ENCODE assay signal across 2 cellular contexts in genomic region chr9:128637656-128638055, GRCh38.
TF ChIP-seq lines count a peak whose summit lies in the region.

No MANE protein-coding gene starts in this region.

TF ChIP-seq in HCT116, 20 proteins besides CTCF, POLR2A, EP300 and RAD21:
- no peak for TF ChIP-seq EZH2 (IDR thresholded peaks at IDR 0.05)
- TF ChIP-seq JUND (IDR thresholded peaks at IDR 0.05) = no peak
- TF ChIP-seq YY1 (IDR thresholded peaks at IDR 0.05; ENCODE audit: extremely low read depth, insufficient replicate concordance, low read depth, low read length) = no peak
- TF ChIP-seq ZBTB33 (IDR thresholded peaks at IDR 0.05; ENCODE audit: extremely low read depth, insufficient replicate concordance, low read length) = no peak
- TF ChIP-seq POLR2AphosphoS5 (IDR thresholded peaks at IDR 0.05; ENCODE audit: low read depth, low read length) = no peak
- TF ChIP-seq FOSL1 (IDR thresholded peaks at IDR 0.05; ENCODE audit: low read depth) = no peak
- no peak for TF ChIP-seq ELF1 (IDR thresholded peaks at IDR 0.05; ENCODE audit: borderline replicate concordance, low read depth)

TF ChIP-seq in HepG2, 621 proteins besides CTCF, POLR2A, EP300 and RAD21:
- TF ChIP-seq, protein P1, sequence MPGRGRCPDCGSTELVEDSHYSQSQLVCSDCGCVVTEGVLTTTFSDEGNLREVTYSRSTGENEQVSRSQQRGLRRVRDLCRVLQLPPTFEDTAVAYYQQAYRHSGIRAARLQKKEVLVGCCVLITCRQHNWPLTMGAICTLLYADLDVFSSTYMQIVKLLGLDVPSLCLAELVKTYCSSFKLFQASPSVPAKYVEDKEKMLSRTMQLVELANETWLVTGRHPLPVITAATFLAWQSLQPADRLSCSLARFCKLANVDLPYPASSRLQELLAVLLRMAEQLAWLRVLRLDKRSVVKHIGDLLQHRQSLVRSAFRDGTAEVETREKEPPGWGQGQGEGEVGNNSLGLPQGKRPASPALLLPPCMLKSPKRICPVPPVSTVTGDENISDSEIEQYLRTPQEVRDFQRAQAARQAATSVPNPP (CRISPR knock-in tag; IDR thresholded peaks at IDR 0.05) = no peak
- no peak for TF ChIP-seq PRMT3 (CRISPR knock-in tag; IDR thresholded peaks at IDR 0.05; ENCODE audit: borderline replicate concordance, low read depth)
